8 cellular contexts compared by ENCODE assay signal in the genomic region with DNA sequence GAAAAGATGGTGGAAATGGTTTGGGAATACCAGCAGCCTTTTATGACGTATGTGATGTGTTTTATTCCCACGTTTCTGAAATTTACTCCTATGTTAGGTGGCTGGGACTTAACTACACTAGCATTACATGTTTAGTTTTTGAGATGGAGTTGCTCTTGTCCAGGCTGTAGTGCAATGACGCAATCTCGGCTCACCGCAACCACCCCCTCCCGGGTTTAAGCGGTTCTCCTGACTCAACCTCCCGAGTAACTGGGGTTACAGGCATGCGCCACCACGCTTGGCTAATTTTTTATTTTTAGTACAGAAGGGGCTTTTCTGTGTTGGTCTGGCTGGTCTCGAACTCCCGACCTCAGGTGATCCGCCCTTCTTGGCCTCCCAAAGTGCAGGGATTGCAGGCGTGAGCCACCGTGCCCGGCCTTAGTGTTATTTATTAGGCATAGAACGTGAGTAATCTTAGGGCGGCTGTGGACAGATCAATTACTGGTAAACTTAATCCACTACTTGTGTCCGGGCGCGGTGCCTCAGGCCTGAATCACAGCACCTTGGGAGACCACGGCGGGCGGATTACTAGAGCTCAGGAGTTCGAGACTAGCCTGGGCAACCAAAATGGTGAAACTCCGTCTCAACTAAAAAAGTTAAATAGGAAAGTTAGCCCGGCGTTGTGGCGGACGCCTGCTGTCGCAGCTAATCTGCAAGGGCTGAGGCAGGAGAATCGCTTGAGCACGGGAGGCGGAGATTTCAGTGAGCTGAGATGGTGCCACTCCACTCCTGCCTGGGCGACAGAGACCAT.
A peak's percentile ranks its signal among the peaks of the same experiment; 100 is the strongest.
DNase-seq lines count a peak whose midpoint lies in the region; ATAC-seq and TF ChIP-seq lines count a peak whose summit lies in the region.

No MANE protein-coding gene starts in this region.

- POLR2A ChIA-PET in PC-3 (lab: Charles Lee; ENCODE audit: unreplicated experiment) = no interaction called here

- ATAC-seq in GM19351 (IDR thresholded peaks at IDR 0.05; ENCODE audit: unreplicated experiment) (peak; percentile 18), PC-3 (no peak)

- H3K4me3 ChIP-seq in SU-DHL-6 (ENCODE audit: insufficient read depth, low read length, poor library complexity, severe bottlenecking) (no peak overlapping the region), mesodermal cell (ENCODE audit: extremely low read depth, insufficient read depth, low read length, poor library complexity, severe bottlenecking) (peak overlapping the region; percentile 19), tibial artery (peak overlapping the region; percentile 52 to 59), PC-3 (ENCODE audit: low read length) (no peak overlapping the region)

- H2AFZ ChIP-seq in SU-DHL-6 (ENCODE audit: low read depth, low read length, severe bottlenecking) = peak overlapping the region; percentile 67
- H2AFZ ChIP-seq in PC-3 (ENCODE audit: low read length) = no peak overlapping the region

- H3K79me2 ChIP-seq in SU-DHL-6 (ENCODE audit: insufficient read depth, low read length) = no peaks in the 10 kb centered on the region
- H3K79me2 ChIP-seq in PC-3 (ENCODE audit: low read length) = no peaks in the 10 kb centered on the region

- intact Hi-C loops in tibial artery (cut with DNase I; ENCODE audit: low total_unique reads) = no loop called here
- intact Hi-C loops in PC-3 (cut with micrococcal nuclease) = no loop called here

- H4K20me1 ChIP-seq in SU-DHL-6 (ENCODE audit: low read depth, low read length) (no peaks in the 10 kb centered on the region), PC-3 (ENCODE audit: low read length) (no peaks in the 10 kb centered on the region)

- H3K9me2 ChIP-seq in SU-DHL-6 (replicated peaks; ENCODE audit: insufficient read depth, low read length) (no peaks in the 10 kb centered on the region), PC-3 (replicated peaks; ENCODE audit: low read length) (no peaks in the 10 kb centered on the region)

- WGBS in mesodermal cell (ENCODE audit: insufficient coverage in 2 of 2), 2 experiments = 88 to 96% methylated on average over 26 to 29 of the region's 35 CpGs

- H3K9me3 ChIP-seq in SU-DHL-6 (ENCODE audit: insufficient read depth, low read length) (no peaks in the 10 kb centered on the region), mesodermal cell (ENCODE audit: control insufficient read depth, low read length) (no peaks in the 10 kb centered on the region), tibial artery (no peaks in the 10 kb centered on the region), PC-3 (ENCODE audit: low read length) (no peaks in the 10 kb centered on the region)

- no TSS peak for BruUV-seq in PC-3 (replicated peaks; lab: Mats Ljungman, UMichigan)

- peaks cover 4% of the 10 kb centered on the region for H3K4me1 ChIP-seq in mesodermal cell (ENCODE audit: control insufficient read depth, insufficient read depth, low read length, poor library complexity, severe bottlenecking)
- peaks cover 0 to 3% (median 0%) of the 10 kb centered on the region in 4 donors for H3K4me1 ChIP-seq in tibial artery
- H3K4me1 ChIP-seq in PC-3 (ENCODE audit: insufficient read depth, low read length) = peaks cover 17% of the 10 kb centered on the region

- CTCF ChIA-PET in PC-3 (lab: Charles Lee) = no interaction called here

- H3K27ac ChIP-seq in SU-DHL-6 (ENCODE audit: low read depth, low read length) (no peak overlapping the region), mesodermal cell (ENCODE audit: low read depth, low read length, severe bottlenecking) (peak overlapping the region; percentile 64), tibial artery (peak overlapping the region; percentile 68 to 81), PC-3 (ENCODE audit: low read length) (no peak overlapping the region)

- DNase-seq in central memory CD4-positive, alpha-beta T cell = peak; percentile 68
- DNase-seq in tibial artery (no peak), NCI-H345 treated with DMSO at 0.1 percent for 48 hours (lab: John Stamatoyannopoulos, UW; ENCODE audit: unreplicated experiment) (no peak), RPMI8226 (no peak), PC-3 (no peak)

- H3K36me3 ChIP-seq in SU-DHL-6 (ENCODE audit: low read length) = no peaks in the 10 kb centered on the region
- no peaks in the 10 kb centered on the region for H3K36me3 ChIP-seq in mesodermal cell (ENCODE audit: control insufficient read depth, insufficient read depth, low read length)
- no peaks in the 10 kb centered on the region for H3K36me3 ChIP-seq in tibial artery
- no peaks in the 10 kb centered on the region for H3K36me3 ChIP-seq in PC-3 (ENCODE audit: low read depth, low read length)

- H3K4me2 ChIP-seq in SU-DHL-6 (ENCODE audit: low read depth, low read length, poor library complexity, severe bottlenecking) (peak overlapping the region; percentile 11), PC-3 (ENCODE audit: low read length) (no peak overlapping the region)

- no peak overlapping the region for H3K9ac ChIP-seq in SU-DHL-6 (ENCODE audit: low read length)
- H3K9ac ChIP-seq in PC-3 (ENCODE audit: low read length) = no peak overlapping the region

- H3F3A ChIP-seq in SU-DHL-6 (ENCODE audit: insufficient read depth) (no peaks in the 10 kb centered on the region), PC-3 (ENCODE audit: low read length, unreplicated experiment) (no peaks in the 10 kb centered on the region)

- TF ChIP-seq CTCF in SU-DHL-6 (IDR thresholded peaks at IDR 0.05; ENCODE audit: insufficient read depth, low read length, poor library complexity, severe bottlenecking) (no peak), tibial artery (IDR thresholded peaks at IDR 0.05) (no peak), PC-3 (conservative IDR thresholded peaks at IDR 0.05; ENCODE audit: low read depth, low read length) (no peak)

- H3K27me3 ChIP-seq in SU-DHL-6 (ENCODE audit: low read length) (no peaks in the 10 kb centered on the region), tibial artery (peaks cover 0 to 9% of the 10 kb centered on the region in 2 donors), PC-3 (ENCODE audit: low read length) (no peaks in the 10 kb centered on the region)

Comparison
In these comparisons a context has a peak if more than half of its experiments do, and no peak if none do; other contexts are left out.
1. H3K27ac ChIP-seq: peak in mesodermal cell (single experiment) and tibial artery (2 of 2); none in SU-DHL-6 (single experiment) and PC-3 (single experiment).
2. H3K4me3 ChIP-seq: peak in mesodermal cell (single experiment) and tibial artery (2 of 2); none in SU-DHL-6 (single experiment) and PC-3 (single experiment).